1 cellular context compared by ENCODE assay signal in genomic region chr12:56159482-56160105, GRCh38.
TF ChIP-seq lines count a peak whose summit lies in the region.

No MANE protein-coding gene starts in this region.

TF ChIP-seq in IMR-90, 13 proteins besides CTCF, POLR2A, EP300 and RAD21 (continued from another document):
- no peak for TF ChIP-seq MAZ (IDR thresholded peaks at IDR 0.05; ENCODE audit: borderline replicate concordance, low read depth, low read length)
- no peak for TF ChIP-seq ELK1 (IDR thresholded peaks at IDR 0.05; ENCODE audit: borderline replicate concordance, low read depth, low read length)
- no peak for TF ChIP-seq USF2 (IDR thresholded peaks at IDR 0.05; ENCODE audit: low read depth, low read length)
- no peak for TF ChIP-seq BHLHE40 (IDR thresholded peaks at IDR 0.05; ENCODE audit: low read depth, low read length)
- TF ChIP-seq CHD1 (IDR thresholded peaks at IDR 0.05; ENCODE audit: low read depth, low read length): no peak
- no peak for TF ChIP-seq CEBPB (IDR thresholded peaks at IDR 0.05; ENCODE audit: low read depth, low read length)
- no peak for TF ChIP-seq MXI1 (IDR thresholded peaks at IDR 0.05; ENCODE audit: borderline replicate concordance, low read depth, low read length)
- TF ChIP-seq MAFK (IDR thresholded peaks at IDR 0.05; ENCODE audit: low read depth, low read length): no peak
- TF ChIP-seq SMC3 (IDR thresholded peaks at IDR 0.05; ENCODE audit: low read depth, low read length): no peak
TF ChIP-seq in IMR-90: peak in this region for 0.
